ENCODE assay signal across 1 cellular context in genomic region chr21:39153373-39153772, GRCh38.
TF ChIP-seq lines count a peak whose summit lies in the region.

No MANE protein-coding gene starts in this region.

TF ChIP-seq in H1, 55 proteins besides CTCF, POLR2A, EP300 and RAD21 (continued from another document):
- no peak for TF ChIP-seq CHD7 (IDR thresholded peaks at IDR 0.05; ENCODE audit: insufficient replicate concordance, low read length)
- TF ChIP-seq MAX (IDR thresholded peaks at IDR 0.05) = no peak
- TF ChIP-seq BCL11A (IDR thresholded peaks at IDR 0.05; ENCODE audit: low read depth in 2 of 2, low read length in 2 of 2) = no peak
- TF ChIP-seq PHF8 (conservative IDR thresholded peaks at IDR 0.05; ENCODE audit: low read depth, low read length) = no peak
- no peak for TF ChIP-seq ATF2 (IDR thresholded peaks at IDR 0.05; ENCODE audit: low read length)
- no peak for TF ChIP-seq GTF2F1 (IDR thresholded peaks at IDR 0.05; ENCODE audit: borderline replicate concordance, low read depth, low read length)
- no peak for TF ChIP-seq ASH2L (IDR thresholded peaks at IDR 0.05; ENCODE audit: low read length)
- no peak for TF ChIP-seq HDAC2 (IDR thresholded peaks at IDR 0.05; ENCODE audit: borderline replicate concordance in 1 of 2, low read depth in 2 of 2, low read length in 2 of 2)
- TF ChIP-seq CTBP2 (IDR thresholded peaks at IDR 0.05; ENCODE audit: borderline replicate concordance, insufficient read depth, insufficient read length, low read length) = no peak
- TF ChIP-seq JUND (IDR thresholded peaks at IDR 0.05; ENCODE audit: low read length) = no peak
- TF ChIP-seq SRF (IDR thresholded peaks at IDR 0.05; ENCODE audit: low read depth, low read length) = no peak
